In the genomic region with DNA sequence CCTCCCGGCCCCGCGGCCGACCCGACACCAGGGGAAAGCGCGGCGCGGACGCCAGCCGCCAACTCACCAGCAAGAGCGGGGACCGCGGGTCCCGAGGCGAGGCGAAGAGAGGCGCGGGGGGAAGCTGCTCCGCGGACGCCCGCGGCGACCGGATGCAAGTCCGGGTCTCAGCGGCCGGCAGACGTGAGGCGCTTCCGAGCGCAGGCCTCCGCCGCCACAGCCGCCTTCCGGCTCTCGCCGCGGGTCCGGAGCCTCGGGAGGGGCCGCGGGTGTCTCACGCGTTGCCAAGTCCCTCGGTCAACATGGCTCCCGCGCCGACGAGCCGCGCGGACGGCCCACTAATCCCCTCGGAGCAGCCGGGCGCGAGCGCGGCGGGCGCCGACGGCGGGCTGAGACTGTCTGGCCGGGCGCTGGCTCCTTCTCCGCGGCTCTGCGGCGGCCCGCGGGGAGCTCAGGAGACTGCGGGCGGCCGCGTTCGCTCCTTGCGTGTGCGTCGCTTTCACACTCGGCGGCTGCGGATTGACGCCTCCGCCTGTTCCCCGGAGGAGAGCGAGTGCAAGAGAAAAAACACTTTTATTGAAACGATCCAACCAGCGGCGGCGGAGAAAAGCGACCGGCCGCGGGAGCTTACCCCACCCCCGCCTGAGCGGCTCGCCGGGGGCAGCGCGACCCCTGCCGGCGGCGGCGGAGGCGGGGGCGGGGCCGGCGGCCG, we compare ENCODE assay signal across 8 cellular contexts. TPM values are rescaled to one million over a fixed set of nuclear protein-coding genes. Genes with fewer than 3 reads are reported as not detected.
DNase-seq lines count a peak whose midpoint lies in the region; ATAC-seq, FAIRE-seq and TF ChIP-seq lines count a peak whose summit lies in the region.

TSS of gene CDK17 (minus strand) at position 521 of the 712 bp plus-strand sequence. CDS start 65,603 bp downstream, outside the sequence.

- no peak within 1 kb of the TSS for H4K91ac ChIP-seq in H1 (replicated peaks; ENCODE audit: insufficient read length, low read length)

- peak within 1 kb of the TSS; percentile 68 for H3K18ac ChIP-seq in H1 (ENCODE audit: extremely low read depth, low read length)

- DNase-seq in COLO668 (lab: John Stamatoyannopoulos, UW; ENCODE audit: unreplicated experiment) (peak; percentile 92), HT-29 (ENCODE audit: low spot score) (peak; percentile 84), NK-92 (lab: John Stamatoyannopoulos, UW; ENCODE audit: unreplicated experiment) (peak; percentile 54), H1 (ENCODE audit: low read depth in 1 of 2, low spot score in 2 of 2) (peak in 1 of 2 experiments; percentile 31), mesenteric fat pad (ENCODE audit: low spot score) (peak; percentile 96)
- DNase-seq in activated CD8-positive, alpha-beta memory T cell treated with anti-CD3 and anti-CD28 coated beads for 4 hours (ENCODE audit: low read depth in 2 of 2) = peak; percentile 77 to 80
- DNase-seq in stimulated activated CD8-positive, alpha-beta memory T cell treated with anti-CD3 and anti-CD28 coated beads, Interleukin-15, amount 100 ng/mL, for 1 hour (ENCODE audit: low read depth) = peak; percentile 72

- 1% methylated on average over 59 of the region's 112 CpGs; no CpG with 5 or more reads in 1 of the 2 experiments for whole genome bisulfite sequencing in H1 (ENCODE audit: extremely low coverage in 1 of 2, insufficient coverage in 1 of 2, insufficient read length in 1 of 2, insufficient replicate concordance in 2 of 2, low coverage in 1 of 2, low lambda C conversion rate in 2 of 2, missing lambda C conversion rate in 1 of 2), 2 experiments

- peak within 1 kb of the TSS; percentile 37; the same call in 1 of the 2 replicates for H2AFZ ChIP-seq in H1 (ENCODE audit: low read length)

- H3K9me3 ChIP-seq in H1 (ENCODE audit: insufficient read depth in 2 of 2, low read depth in 1 of 2, low read length in 1 of 2) = no peaks in the 10 kb centered on the region

- peaks cover 2 to 21% (median 12%) of the 10 kb centered on the region in 4 experiments; a peak in 5 of 7 replicates for H3K4me1 ChIP-seq in H1 (replicated peaks in 1 of 4; ENCODE audit: control insufficient read depth in 3 of 4, insufficient read depth in 4 of 4, low read length in 3 of 4)

- H4K5ac ChIP-seq in H1 (ENCODE audit: insufficient read length, low read depth, low read length) = peak within 1 kb of the TSS; percentile 82

- no peak within 1 kb of the TSS for H2AK5ac ChIP-seq in H1 (ENCODE audit: low read depth, low read length)

- no peaks in the 10 kb centered on the region for H3K36me3 ChIP-seq in H1 (ENCODE audit: control insufficient read depth in 2 of 4, insufficient read depth in 4 of 4, low read length in 3 of 4)

- H2BK5ac ChIP-seq in H1 (ENCODE audit: low read depth, low read length) = no peak within 1 kb of the TSS; the same call in 1 of the 2 replicates

- peak within 1 kb of the TSS; percentile 71 to 83 (median 74) for H3K4me3 ChIP-seq in H1 (ENCODE audit: extremely low read depth in 1 of 4, insufficient read depth in 2 of 4, low read depth in 3 of 4, low read length in 4 of 4)

- H3K27ac ChIP-seq in H1 (ENCODE audit: low read depth, low read length) = peak within 1 kb of the TSS; percentile 43; the same call in 1 of the 2 replicates

- TF ChIP-seq CTCF in H1 (IDR thresholded peaks at IDR 0.05; ENCODE audit: control extremely low read depth in 1 of 3, insufficient read depth in 1 of 3, low read depth in 1 of 3, low read length in 3 of 3) = peak in 2 of 3 experiments; percentile 31 to 45; a peak in 3 of 4 replicates

- no peaks in the 10 kb centered on the region for H3K79me1 ChIP-seq in H1 (ENCODE audit: low read depth, low read length)

- peaks cover 0 to 41% of the 10 kb centered on the region in 2 experiments; a peak in 2 of 4 replicates for H3K79me2 ChIP-seq in H1 (ENCODE audit: control insufficient read depth in 1 of 2, insufficient read depth in 2 of 2, low read length in 2 of 2)

- no peak within 1 kb of the TSS for H3K4ac ChIP-seq in H1 (replicated peaks; ENCODE audit: insufficient read length, low read depth, low read length)

- POLR2A ChIA-PET in H1 (lab: Charles Lee; ENCODE audit: partially characterized antibody) = interaction anchor here (0.9 to 1.9 kb wide), 8 partner anchors 9 to 365 kb away, joined by 3 to 5 read pairs (median 4); partner anchors contain the start of gene LTA4H

- H2BK20ac ChIP-seq in H1 (ENCODE audit: low read length) = no peak within 1 kb of the TSS

- CTCF ChIA-PET in H1 (lab: Charles Lee; ENCODE audit: partially characterized antibody) = interaction anchor here (1.0 to 2.5 kb wide), 10 partner anchors 11 to 339 kb away, joined by 3 to 9 read pairs (median 4); partner anchors contain the start of gene CFAP54

- peak in 1 of 2 experiments; percentile 45; a peak in 2 of 4 replicates for TF ChIP-seq RAD21 in H1 (IDR thresholded peaks at IDR 0.05 in 1 of 2, conservative IDR thresholded peaks at IDR 0.05 in 1 of 2; ENCODE audit: low read depth in 2 of 2, low read length in 2 of 2)

- FAIRE-seq in H1 (lab: Jason Lieb, UNC) = no peak

- H3K23ac ChIP-seq in H1 (ENCODE audit: insufficient read length) = no peak within 1 kb of the TSS

- H3K4me2 ChIP-seq in H1 (ENCODE audit: insufficient read depth in 1 of 2, low read depth in 2 of 2, low read length in 2 of 2) = peak within 1 kb of the TSS; percentile 73 to 93

- no peak within 1 kb of the TSS for H2BK120ac ChIP-seq in H1 (replicated peaks; ENCODE audit: low read depth, low read length)

- H3K23me2 ChIP-seq in H1 (ENCODE audit: low read depth, low read length) = peaks cover 8% of the 10 kb centered on the region

- peak within 1 kb of the TSS; percentile 46 for H3K56ac ChIP-seq in H1 (replicated peaks; ENCODE audit: insufficient read length, low read depth, low read length)

- TF ChIP-seq POLR2A in H1 (IDR thresholded peaks at IDR 0.05; ENCODE audit: control extremely low read depth in 1 of 2, low read depth in 2 of 2, low read length in 2 of 2) = peak in 1 of 2 experiments; percentile 54; a peak in 1 of 3 replicates

- peaks cover 4 to 8% of the 10 kb centered on the region in 2 experiments for H4K20me1 ChIP-seq in H1 (replicated peaks in 1 of 2; ENCODE audit: control insufficient read depth in 1 of 2, insufficient read depth in 2 of 2, low read length in 2 of 2)

- peak within 1 kb of the TSS; percentile 22 to 97 (median 57) for H3K9ac ChIP-seq in H1 (replicated peaks in 1 of 4; ENCODE audit: extremely low read depth in 1 of 4, low read depth in 3 of 4, low read length in 3 of 4)

- H3K14ac ChIP-seq in H1 (ENCODE audit: insufficient read length) = no peak within 1 kb of the TSS

- peak within 1 kb of the TSS; percentile 62; the same call in 1 of the 2 replicates for H2BK12ac ChIP-seq in H1 (ENCODE audit: low read depth, low read length)

- no peak for TF ChIP-seq EP300 in H1 (IDR thresholded peaks at IDR 0.05; ENCODE audit: borderline replicate concordance in 1 of 2, low read depth in 2 of 2, low read length in 2 of 2)

- H2BK15ac ChIP-seq in H1 (ENCODE audit: low read length) = no peak within 1 kb of the TSS

- no peaks in the 10 kb centered on the region for H3K27me3 ChIP-seq in H1 (replicated peaks in 1 of 4; ENCODE audit: control insufficient read depth in 3 of 4, extremely low read depth in 1 of 4, insufficient read depth in 3 of 4, low read length in 3 of 4)

- peak within 1 kb of the TSS; percentile 51 for H4K8ac ChIP-seq in H1 (ENCODE audit: extremely low read depth, insufficient read depth, low read length)

- ATAC-seq in GM19468 (IDR thresholded peaks at IDR 0.05; ENCODE audit: extremely low read depth, unreplicated experiment) = peak; percentile 41

TF ChIP-seq in H1, 55 proteins besides CTCF, POLR2A, EP300 and RAD21:
- TF ChIP-seq SP4 (IDR thresholded peaks at IDR 0.05; ENCODE audit: low read length) = peak; percentile 44; the same call in 1 of the 2 replicates
- TF ChIP-seq, protein P1, sequence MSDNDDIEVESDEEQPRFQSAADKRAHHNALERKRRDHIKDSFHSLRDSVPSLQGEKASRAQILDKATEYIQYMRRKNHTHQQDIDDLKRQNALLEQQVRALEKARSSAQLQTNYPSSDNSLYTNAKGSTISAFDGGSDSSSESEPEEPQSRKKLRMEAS (IDR thresholded peaks at IDR 0.05) = no peak
- TF ChIP-seq KDM4A (IDR thresholded peaks at IDR 0.05; ENCODE audit: low read depth, low read length, severe bottlenecking) = peak; percentile 93
- peak; percentile 58 for TF ChIP-seq TAF1 (IDR thresholded peaks at IDR 0.05; ENCODE audit: low read depth, low read length)
- TF ChIP-seq NANOG (IDR thresholded peaks at IDR 0.05; ENCODE audit: insufficient read depth, low read depth, low read length, poor library complexity, severe bottlenecking) = no peak
- TF ChIP-seq CREB1 (IDR thresholded peaks at IDR 0.05) = 0 out of 2 replicates have a peak, but pooled peaks have one; percentile 9
- TF ChIP-seq PHF8 (conservative IDR thresholded peaks at IDR 0.05; ENCODE audit: low read depth, low read length) = peak; percentile 66
- no peak for TF ChIP-seq SAP30 (IDR thresholded peaks at IDR 0.05; ENCODE audit: insufficient read depth, insufficient replicate concordance, low read length)
- no peak; the same call in 1 of the 2 replicates for TF ChIP-seq TBP (IDR thresholded peaks at IDR 0.05; ENCODE audit: low read depth, low read length)
- no peak for TF ChIP-seq SUZ12 (IDR thresholded peaks at IDR 0.05; ENCODE audit: low read length)
- TF ChIP-seq KDM5A (IDR thresholded peaks at IDR 0.05; ENCODE audit: low read length) = no peak
- TF ChIP-seq RBBP5 (IDR thresholded peaks at IDR 0.05; ENCODE audit: borderline replicate concordance, low read depth, low read length) = peak; percentile 74; the same call in 1 of the 2 replicates
- peak; percentile 85 for TF ChIP-seq ASH2L (IDR thresholded peaks at IDR 0.05; ENCODE audit: low read length)
- no peak for TF ChIP-seq CHD2 (IDR thresholded peaks at IDR 0.05; ENCODE audit: low read length)
- peak; percentile 64; the same call in 1 of the 2 replicates for TF ChIP-seq BACH1 (IDR thresholded peaks at IDR 0.05; ENCODE audit: low read length)

RNA-seq across cellular contexts. Expression of gene CDK17, which starts in this region (rescaled TPM):
- 7.1 and 9.2 TPM in 2 replicates for total RNA-seq in HT-29 (2014; rRNA removed; shearing (Covaris generic))
- 17.6 and 20.0 TPM in 2 replicates for total RNA-seq in H1 (2021; fragmentation: NEBNext Ultra II Directional; extraction: Animal tissue kit (Norgen Biotek cat#: 25700))
- polyA plus RNA-seq in H1 (2011; rRNA removed) = 5.5 and 5.8 TPM in 2 replicates
- 6.7 TPM for polyA plus RNA-seq in H1 (2011; cell fraction: cytosol; rRNA removed)
- polyA plus RNA-seq in H1 (2011; cell fraction: nucleus; rRNA removed) = 4.9 TPM
- 6.0 to 15.2 TPM (median 9.9 TPM) in 4 replicates for polyA plus RNA-seq in H1 (2012, experiment 1 of 2)
- 0.83 TPM for polyA plus RNA-seq in H1 (2012, experiment 2 of 2)
- 9.2 TPM for polyA plus RNA-seq in H1 (2013, experiment 1 of 2)
- polyA plus RNA-seq in H1 (2013, experiment 2 of 2) = 9.2 TPM
- polyA minus RNA-seq in H1 (2011; rRNA and poly(A)+ RNA removed) = 25.6 and 40.3 TPM in 2 replicates
- 14.2 TPM for polyA minus RNA-seq in H1 (2011; cell fraction: cytosol; rRNA and poly(A)+ RNA removed)
- polyA minus RNA-seq in H1 (2011; cell fraction: nucleus; rRNA and poly(A)+ RNA removed) = 63.1 TPM
- 46.2 TPM for total RNA-seq in mesenteric fat pad
